8 cellular contexts compared by ENCODE assay signal in genomic region chr10:87860156-87860795, GRCh38. TPM values are rescaled to one million over a fixed set of nuclear protein-coding genes. Genes with fewer than 3 reads are reported as not detected.
DNase-seq lines count a peak whose midpoint lies in the region; ATAC-seq, FAIRE-seq and TF ChIP-seq lines count a peak whose summit lies in the region.

No MANE protein-coding gene starts in this region.

- H3K9me3 ChIP-seq in thyroid gland = no peaks in the 10 kb centered on the region

- no peak for TF ChIP-seq POLR2A in thyroid gland (IDR thresholded peaks at IDR 0.05)

- intact Hi-C loops in thyroid gland (cut with DNase I) = loop anchor here (5.0 to 10.0 kb wide), 2 partner anchors 255 to 527 kb away; no protein-coding TSS in a partner anchor

- peaks cover 0 to 8% of the 10 kb centered on the region in 2 donors for H3K4me1 ChIP-seq in thyroid gland

- FAIRE-seq in GM18507 (lab: Jason Lieb, UNC) = peak; percentile 72

- peak in 5 of 6 experiments; percentile 31 to 79 (median 56) for TF ChIP-seq CTCF in thyroid gland (IDR thresholded peaks at IDR 0.05)

- 67 to 68% methylated on average over 3 of the region's 3 CpGs for WGBS in thyroid gland, 2 donors

- no peaks in the 10 kb centered on the region for H3K27me3 ChIP-seq in thyroid gland

- no peak overlapping the region for H3K4me3 ChIP-seq in thyroid gland (replicated peaks in 1 of 3)

- peak; percentile 77 for DNase-seq in CD1c-positive myeloid dendritic cell (ENCODE audit: extremely low spot score)
- no peak for DNase-seq in GM18507 (ENCODE audit: extremely low spot score, insufficient read length, low read depth)
- DNase-seq in NCI-H510A (lab: John Stamatoyannopoulos, UW) = peak; percentile 19
- peak; percentile 5 for DNase-seq in activated T-helper 1 cell treated with Interleukin-2 at 50 U/mL for 16 hours (ENCODE audit: low read depth)
- DNase-seq in hepatic stellate cell (ENCODE audit: low spot score) = peak; percentile 55
- peak; percentile 30 to 32 for DNase-seq in thyroid gland
- DNase-seq in NK-92 treated with Interleukin-12 subunit alpha and Interleukin-12 subunit beta, amount 100 ng/mL, for 24 hours (lab: John Stamatoyannopoulos, UW) = no peak

- H3K27ac ChIP-seq in thyroid gland = peak overlapping the region in 1 of 3 donors; percentile 24

- no peak for ATAC-seq in HG03520 (IDR thresholded peaks at IDR 0.05; ENCODE audit: unreplicated experiment)

- H3K36me3 ChIP-seq in thyroid gland = no peaks in the 10 kb centered on the region

RNA-seq across cellular contexts. Expression of gene KLLN, which starts 3.1 kb away (rescaled TPM):
- total RNA-seq in thyroid gland = 1 to 10 TPM in 1 of 4 donors, under 1 TPM in 3; 0.27 to 1.2 (median 0.54) TPM

RNA-seq across cellular contexts. Expression of gene PTEN, which starts 3.1 kb away (rescaled TPM):
- 100 to 1,000 TPM; 112 to 183 (median 150) TPM for total RNA-seq in thyroid gland

RNA-seq across cellular contexts. Expression of gene ATAD1, which starts 42.2 kb away (rescaled TPM):
- total RNA-seq in thyroid gland = 10 to 100 TPM; 40.3 to 72.1 (median 53.7) TPM

Comparison
In these comparisons a context has a peak if more than half of its experiments do, and no peak if none do; other contexts are left out.
1. DNase-seq: peak in CD1c-positive myeloid dendritic cell (single experiment), NCI-H510A (single experiment), activated T-helper 1 cell treated with Interleukin-2 at 50 U/mL for 16 hours (single experiment), hepatic stellate cell (single experiment) and thyroid gland (2 of 2); none in GM18507 (single experiment) and NK-92 treated with Interleukin-12 subunit alpha and Interleukin-12 subunit beta, amount 100 ng/mL, for 24 hours (single experiment).